ENCODE assay signal across 1 cellular context in genomic region chr11:35661539-35661938, GRCh38.
TF ChIP-seq lines count a peak whose summit lies in the region.

No MANE protein-coding gene starts in this region.

TF ChIP-seq in K562, 482 proteins besides CTCF, POLR2A, EP300 and RAD21:
- TF ChIP-seq WHSC1 (IDR thresholded peaks at IDR 0.05; ENCODE audit: low read length) (no peak), ZNF407 (IDR thresholded peaks at IDR 0.05; ENCODE audit: low read depth) (no peak), MCM7 (IDR thresholded peaks at IDR 0.05) (no peak), NELFE (IDR thresholded peaks at IDR 0.05; ENCODE audit: insufficient read depth, insufficient read length) (no peak), ETS1 (conservative IDR thresholded peaks at IDR 0.05; ENCODE audit: control insufficient read depth, low read depth, low read length) (no peak), ZNF175 (CRISPR knock-in tag; IDR thresholded peaks at IDR 0.05; ENCODE audit: low read depth) (no peak)
